ENCODE assay signal across 8 cellular contexts in genomic region chr1:210360852-210361477, GRCh38. TPM values are rescaled to one million over a fixed set of nuclear protein-coding genes. Genes with fewer than 3 reads are reported as not detected.
A peak's percentile ranks its signal among the peaks of the same experiment; 100 is the strongest.
DNase-seq lines count a peak whose midpoint lies in the region; ATAC-seq and TF ChIP-seq lines count a peak whose summit lies in the region.

No MANE protein-coding gene starts in this region.

- H3K4me1 ChIP-seq in aorta (ENCODE audit: control insufficient read depth in 1 of 2, insufficient read depth in 2 of 2, low read length in 2 of 2): no peaks in the 10 kb centered on the region

- H3K4me3 ChIP-seq in brain microvascular endothelial cell (ENCODE audit: low read depth, low read length): no peak overlapping the region
- H3K4me3 ChIP-seq in aorta (ENCODE audit: low read length in 2 of 2): no peak overlapping the region

- peak; percentile 80 for TF ChIP-seq CTCF in brain microvascular endothelial cell (IDR thresholded peaks at IDR 0.05; ENCODE audit: low read depth, low read length, missing control alignments)

- H3K27ac ChIP-seq in brain microvascular endothelial cell (no peak overlapping the region), aorta (ENCODE audit: low read depth in 1 of 2, low read length in 2 of 2) (no peak overlapping the region)

- DNase-seq in Caki2 (ENCODE audit: low read depth): peak; percentile 37
- DNase-seq in MV-4-11 (lab: John Stamatoyannopoulos, UW): peak; percentile 23
- peak; percentile 37 for DNase-seq in brain microvascular endothelial cell
- DNase-seq in kidney tubule cell (ENCODE audit: low spot score): peak; percentile 45
- no peak for DNase-seq in aorta
- no peak for DNase-seq in activated naive CD4-positive, alpha-beta T cell treated with Interleukin-2 at 50 U/mL for 16 hours

- no peaks in the 10 kb centered on the region for H3K9me3 ChIP-seq in aorta (ENCODE audit: control insufficient read depth, low read length)

- H3K27me3 ChIP-seq in brain microvascular endothelial cell (replicated peaks) (no peaks in the 10 kb centered on the region), aorta (ENCODE audit: control insufficient read depth in 1 of 2, insufficient read depth in 2 of 2, low read length in 1 of 2) (no peaks in the 10 kb centered on the region)

- WGBS in aorta, 2 donors: 41 to 47% methylated on average over 10 of the region's 10 CpGs

- H3K36me3 ChIP-seq in brain microvascular endothelial cell (replicated peaks): no peaks in the 10 kb centered on the region
- no peaks in the 10 kb centered on the region for H3K36me3 ChIP-seq in aorta (ENCODE audit: control insufficient read depth in 1 of 2, insufficient read depth in 2 of 2, low read length in 1 of 2)

- intact Hi-C loops in aorta (cut with DNase I): loop anchor here (1.0 to 2.0 kb wide), 2 partner anchors 39 to 40 kb away; no protein-coding TSS in a partner anchor

- ATAC-seq in GM19455 (IDR thresholded peaks at IDR 0.05; ENCODE audit: unreplicated experiment) (peak; percentile 88), aorta (ENCODE audit: low FRiP score) (peak; percentile 78), HG02571 (IDR thresholded peaks at IDR 0.05; ENCODE audit: unreplicated experiment) (no peak)

- in situ Hi-C loops in Caki2 (cut with HindIII; ENCODE audit: low pct_unique_long_range_greater_than_20kb, low sequenced_read_pairs) (no loop called here), brain microvascular endothelial cell (cut with HindIII; ENCODE audit: low pct_ligation_motif_present, low sequenced_read_pairs) (no loop called here)

RNA-seq across cellular contexts. Expression of gene HHAT, which starts 32.3 kb away (rescaled TPM):
- 6.2 and 8.2 TPM in 2 replicates for total RNA-seq in Caki2 (2014; rRNA removed; shearing (Covaris generic); ENCODE audit: low replicate concordance)
- 1 to 10 TPM; 3.1 to 3.9 TPM for total RNA-seq in aorta
- polyA plus RNA-seq in aorta: 1 to 10 TPM; 1.9 to 2.0 TPM

Comparison
In these comparisons a context has a peak if more than half of its experiments do, and no peak if none do; other contexts are left out.
1. DNase-seq: peak in Caki2 (single experiment), MV-4-11 (single experiment), brain microvascular endothelial cell (single experiment) and kidney tubule cell (single experiment); none in aorta (0 of 2) and activated naive CD4-positive, alpha-beta T cell treated with Interleukin-2 at 50 U/mL for 16 hours (single experiment).